16 cellular contexts compared by ENCODE assay signal in the genomic region with DNA sequence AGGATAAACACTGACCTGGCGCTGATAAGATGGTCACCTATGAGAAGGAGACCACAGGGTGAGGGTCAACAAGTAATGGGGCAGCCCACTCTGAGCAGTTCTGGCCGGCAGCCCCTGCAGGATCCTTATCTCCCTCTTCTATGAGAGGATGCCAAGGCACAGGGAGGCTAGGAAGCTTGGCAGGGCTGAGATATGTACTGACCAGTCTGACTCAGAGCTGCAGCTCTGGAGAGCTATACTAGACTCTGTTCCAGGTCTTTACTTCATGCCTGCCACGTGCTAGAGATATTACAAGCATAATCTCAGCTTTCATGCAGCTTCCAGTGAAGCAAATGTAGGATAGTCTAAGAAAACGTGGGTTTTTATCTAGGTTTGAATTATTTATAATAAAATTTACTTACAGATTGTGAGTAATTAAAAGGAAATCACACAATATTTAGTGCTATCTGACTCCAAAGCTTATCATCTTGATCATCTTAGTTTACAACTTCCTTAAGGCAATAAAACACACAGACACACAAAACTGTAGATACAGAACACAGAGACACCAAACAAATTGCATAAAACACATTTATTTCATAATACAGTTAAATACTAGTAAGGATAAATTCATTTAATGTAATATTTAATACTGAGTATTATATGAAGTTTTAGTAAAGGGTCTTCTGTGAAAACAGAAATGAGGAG. TPM values are rescaled to one million over a fixed set of nuclear protein-coding genes. Genes with fewer than 3 reads are reported as not detected.
DNase-seq lines count a peak whose midpoint lies in the region; ATAC-seq and TF ChIP-seq lines count a peak whose summit lies in the region.
"Had no signal": no experiment of that assay in that cellular context is flagged by ENCODE, and none has a peak within 500 bp of the region (broad histone marks: within the 10 kb centered on the region; RNA-seq: fewer than 3 reads in every experiment).

No MANE protein-coding gene starts in this region.

- DNase-seq in MCF 10A (ENCODE audit: unreplicated experiment) (no peak), mammary epithelial cell (no peak), brain microvascular endothelial cell (peak; percentile 48), mesenchymal stem cell (peak; percentile 55), aorta (peak in 1 of 2 donors; percentile 60), putamen (ENCODE audit: low spot score) (no peak), BE2C (no peak), chondrocyte (ENCODE audit: low spot score) (no peak)
- DNase-seq: activated effector memory CD4-positive, alpha-beta T cell treated with anti-CD3 and anti-CD28 coated beads, Interleukin-2, amount 50 U/mL, for 16 hours; effector CD8-positive, alpha-beta T cell; NCI-H2029; stimulated activated naive CD4-positive, alpha-beta T cell; WERI-Rb-1 had no signal

- H3K4me3 Mint-ChIP-seq in MCF 10A (ENCODE audit: unreplicated experiment) (no peak overlapping the region), chondrocyte (ENCODE audit: unreplicated experiment) (no peak overlapping the region)
- H3K4me3 Mint-ChIP-seq: natural killer cell treated with Interleukin-12 subunit alpha and Interleukin-12 subunit beta and Interleukin-15 and Interleukin-18, amount 100 ng/mL, for 72 hours had no signal

- H4K20me1 ChIP-seq in mammary epithelial cell (ENCODE audit: insufficient read depth, low read length), result no peaks in the 10 kb centered on the region

- POLR2A ChIA-PET in MCF 10A (lab: Yijun Ruan, JAX), result interaction anchor here (0.7 to 0.9 kb wide), 2 partner anchors 29 to 318 kb away, joined by 3 read pairs; a partner anchor contains a TSS

- no peak overlapping the region for H2AK5ac ChIP-seq in mesenchymal stem cell (ENCODE audit: low read length, severe bottlenecking)

- H3K9me3 ChIP-seq in mammary epithelial cell (replicated peaks; ENCODE audit: insufficient read depth, low read length), result no peaks in the 10 kb centered on the region
- no peaks in the 10 kb centered on the region for H3K9me3 ChIP-seq in mesenchymal stem cell (ENCODE audit: control insufficient read depth, low read length)
- no peaks in the 10 kb centered on the region for H3K9me3 ChIP-seq in aorta (ENCODE audit: control insufficient read depth, low read length)
- no peaks in the 10 kb centered on the region for H3K9me3 ChIP-seq in BE2C
- H3K9me3 ChIP-seq: BLaER1 had no signal

- H3K9me3 Mint-ChIP-seq in MCF 10A (ENCODE audit: unreplicated experiment), result no peaks in the 10 kb centered on the region
- no peaks in the 10 kb centered on the region for H3K9me3 Mint-ChIP-seq in chondrocyte (ENCODE audit: low read depth)
- H3K9me3 Mint-ChIP-seq: natural killer cell treated with Interleukin-12 subunit alpha and Interleukin-12 subunit beta and Interleukin-15 and Interleukin-18, amount 100 ng/mL, for 72 hours had no signal

- H3K79me2 ChIP-seq in mammary epithelial cell (ENCODE audit: insufficient read depth, low read length), result no peaks in the 10 kb centered on the region

- H3K14ac ChIP-seq in mesenchymal stem cell (ENCODE audit: low read length in 2 of 2), result no peak overlapping the region

- H3K4me3 ChIP-seq in mammary epithelial cell (replicated peaks in 1 of 3; ENCODE audit: insufficient read depth in 1 of 3, low read depth in 2 of 3, low read length in 3 of 3) (no peak overlapping the region), brain microvascular endothelial cell (ENCODE audit: low read depth, low read length) (no peak overlapping the region), mesenchymal stem cell (ENCODE audit: insufficient read depth in 1 of 2, low read depth in 1 of 2, low read length in 2 of 2) (no peak overlapping the region), aorta (ENCODE audit: low read length in 2 of 2) (no peak overlapping the region), BE2C (ENCODE audit: low read depth, low read length) (no peak overlapping the region)
- H3K4me3 ChIP-seq: BLaER1 had no signal

- H2AFZ ChIP-seq in mammary epithelial cell (ENCODE audit: low read depth, low read length) (no peak overlapping the region), mesenchymal stem cell (ENCODE audit: low read depth, low read length) (no peak overlapping the region)

- H2BK12ac ChIP-seq in mesenchymal stem cell (ENCODE audit: low read length in 2 of 2), result no peak overlapping the region

- H3K4me1 Mint-ChIP-seq in MCF 10A (ENCODE audit: insufficient read depth, unreplicated experiment), result no peaks in the 10 kb centered on the region
- no peaks in the 10 kb centered on the region for H3K4me1 Mint-ChIP-seq in chondrocyte (ENCODE audit: low read depth)

- no peaks in the 10 kb centered on the region for H3K27me3 Mint-ChIP-seq in MCF 10A (ENCODE audit: insufficient read depth, unreplicated experiment)
- no peaks in the 10 kb centered on the region for H3K27me3 Mint-ChIP-seq in chondrocyte (ENCODE audit: low read depth)
- H3K27me3 Mint-ChIP-seq: natural killer cell treated with Interleukin-12 subunit alpha and Interleukin-12 subunit beta and Interleukin-15 and Interleukin-18, amount 100 ng/mL, for 72 hours had no signal

- H2BK5ac ChIP-seq in mesenchymal stem cell (ENCODE audit: low read depth, low read length, poor library complexity, severe bottlenecking), result no peak overlapping the region

- WGBS in mammary epithelial cell (ENCODE audit: low coverage, missing lambda C conversion rate), result 56% methylated on average over 4 of the region's 4 CpGs
- WGBS in mesenchymal stem cell, result 75% methylated on average over 2 of the region's 4 CpGs
- WGBS in aorta, 2 donors, result 23 to 29% methylated on average over 4 of the region's 4 CpGs

- peaks cover 2% of the 10 kb centered on the region for H3K36me3 ChIP-seq in mammary epithelial cell (ENCODE audit: insufficient read depth, low read length)
- peaks cover 27% of the 10 kb centered on the region for H3K36me3 ChIP-seq in brain microvascular endothelial cell (replicated peaks)
- peaks cover 36 to 69% of the 10 kb centered on the region in 2 experiments for H3K36me3 ChIP-seq in mesenchymal stem cell (ENCODE audit: control insufficient read depth in 1 of 2, insufficient read depth in 2 of 2, low read depth in 1 of 2, low read length in 2 of 2)
- peaks cover 6 to 17% of the 10 kb centered on the region in 2 donors for H3K36me3 ChIP-seq in aorta (ENCODE audit: control insufficient read depth in 1 of 2, insufficient read depth in 2 of 2, low read length in 1 of 2)
- H3K36me3 ChIP-seq in BE2C, result peaks cover 18% of the 10 kb centered on the region

- H3K27me3 ChIP-seq in mammary epithelial cell (ENCODE audit: insufficient read depth, low read length) (no peaks in the 10 kb centered on the region), brain microvascular endothelial cell (replicated peaks) (no peaks in the 10 kb centered on the region), mesenchymal stem cell (ENCODE audit: control insufficient read depth in 1 of 2, insufficient read depth in 1 of 2, low read length in 2 of 2) (no peaks in the 10 kb centered on the region), aorta (ENCODE audit: control insufficient read depth in 1 of 2, insufficient read depth in 2 of 2, low read length in 1 of 2) (no peaks in the 10 kb centered on the region), BE2C (no peaks in the 10 kb centered on the region)
- H3K27me3 ChIP-seq: BLaER1 had no signal

- peak; percentile 83 for ATAC-seq in aorta (ENCODE audit: low FRiP score)
- ATAC-seq: natural killer cell treated with Interleukin-12 subunit alpha and Interleukin-12 subunit beta and Interleukin-15 and Interleukin-18, amount 100 ng/mL, for 72 hours; Panc1 had no signal

- no peak overlapping the region for H3K18ac ChIP-seq in mesenchymal stem cell (ENCODE audit: low read depth in 1 of 2, low read length in 2 of 2)

- H3K79me1 ChIP-seq in mesenchymal stem cell (replicated peaks; ENCODE audit: low read length, poor library complexity, severe bottlenecking), result peaks cover 15% of the 10 kb centered on the region

- in situ Hi-C loops in mammary epithelial cell (cut with MboI; ENCODE audit: low sequenced_read_pairs in 2 of 2) (no loop called here), brain microvascular endothelial cell (cut with HindIII; ENCODE audit: low pct_ligation_motif_present, low sequenced_read_pairs) (no loop called here)

- H4K91ac ChIP-seq in mesenchymal stem cell (ENCODE audit: low read length), result no peak overlapping the region

- H2BK15ac ChIP-seq in mesenchymal stem cell (ENCODE audit: low read depth, poor library complexity, severe bottlenecking), result no peak overlapping the region

- H3K4ac ChIP-seq in mesenchymal stem cell (ENCODE audit: low read depth in 1 of 2, low read length in 2 of 2), result no peak overlapping the region

- H3K4me2 ChIP-seq in mammary epithelial cell (ENCODE audit: insufficient read depth, low read depth, low read length), result no peak overlapping the region
- no peak overlapping the region for H3K4me2 ChIP-seq in mesenchymal stem cell (ENCODE audit: low read length, poor library complexity, severe bottlenecking)
- H3K4me2 ChIP-seq: BLaER1 had no signal

- H2BK120ac ChIP-seq in mesenchymal stem cell (ENCODE audit: low read depth, low read length), result no peak overlapping the region

- no peak for TF ChIP-seq CTCF in MCF 10A (IDR thresholded peaks at IDR 0.05; ENCODE audit: unreplicated experiment)
- no peak for TF ChIP-seq CTCF in mammary epithelial cell (conservative IDR thresholded peaks at IDR 0.05 in 1 of 2, IDR thresholded peaks at IDR 0.05 in 1 of 2; ENCODE audit: extremely low read depth in 1 of 2, insufficient read depth in 1 of 2, low read depth in 1 of 2, low read length in 2 of 2)
- no peak for TF ChIP-seq CTCF in brain microvascular endothelial cell (IDR thresholded peaks at IDR 0.05; ENCODE audit: low read depth, low read length, missing control alignments)
- no peak for TF ChIP-seq CTCF in BE2C (IDR thresholded peaks at IDR 0.05; ENCODE audit: low read depth, low read length)
- no peak for TF ChIP-seq CTCF in chondrocyte (IDR thresholded peaks at IDR 0.05)

- H3K27ac ChIP-seq in mammary epithelial cell (ENCODE audit: insufficient read depth, low read depth, low read length), result no peak overlapping the region
- H3K27ac ChIP-seq in brain microvascular endothelial cell, result no peak overlapping the region
- no peak overlapping the region for H3K27ac ChIP-seq in mesenchymal stem cell (ENCODE audit: low read length, poor library complexity, severe bottlenecking)
- peak overlapping the region in 1 of 2 donors; percentile 54 for H3K27ac ChIP-seq in aorta (ENCODE audit: low read depth in 1 of 2, low read length in 2 of 2)
- H3K27ac ChIP-seq: BLaER1, WERI-Rb-1 had no signal

- H3K23ac ChIP-seq in mesenchymal stem cell (ENCODE audit: low read length in 2 of 2), result no peak overlapping the region

- H3K4me1 ChIP-seq in mammary epithelial cell (ENCODE audit: insufficient read depth, low read length), result no peaks in the 10 kb centered on the region
- peaks cover 6% of the 10 kb centered on the region for H3K4me1 ChIP-seq in mesenchymal stem cell (ENCODE audit: control insufficient read depth, insufficient read depth, low read depth, low read length)
- H3K4me1 ChIP-seq in aorta (ENCODE audit: control insufficient read depth in 1 of 2, insufficient read depth in 2 of 2, low read length in 2 of 2), result no peaks in the 10 kb centered on the region
- H3K4me1 ChIP-seq in BE2C, result no peaks in the 10 kb centered on the region
- H3K4me1 ChIP-seq: BLaER1 had no signal

- H4K8ac ChIP-seq in mesenchymal stem cell (ENCODE audit: low read length), result no peak overlapping the region

- no TSS peak for BruUV-seq in MCF 10A (replicated peaks; lab: Mats Ljungman, UMichigan)
- BruUV-seq in mammary epithelial cell (replicated peaks; lab: Mats Ljungman, UMichigan), result no TSS peak

- no peak overlapping the region for H3K9ac ChIP-seq in mammary epithelial cell (ENCODE audit: insufficient read depth, low read length)
- peak overlapping the region; percentile 53 for H3K9ac ChIP-seq in mesenchymal stem cell (ENCODE audit: low read length)
- H3K9ac ChIP-seq: BLaER1 had no signal

- intact Hi-C loops in MCF 10A (cut with micrococcal nuclease) (no loop called here), mammary epithelial cell (cut with micrococcal nuclease) (no loop called here), aorta (cut with DNase I) (no loop called here)

- dilution Hi-C loops in mammary epithelial cell (cut with HindIII; ENCODE audit: low sequenced_read_pairs), result loop anchor here (5.0 to 10.0 kb wide), 7 partner anchors 33 to 421 kb away; a partner anchor contains a TSS

- H3K27ac Mint-ChIP-seq in MCF 10A (ENCODE audit: low read depth, unreplicated experiment) (peak overlapping the region; percentile 49), chondrocyte (ENCODE audit: unreplicated experiment) (no peak overlapping the region)

- CTCF ChIA-PET in MCF 10A (lab: Yijun Ruan, JAX) (interaction anchor here (0.6 to 0.9 kb wide), 2 partner anchors 9 to 48 kb away, joined by 3 read pairs; no protein-coding TSS in a partner anchor), mammary epithelial cell (lab: Charles Lee; ENCODE audit: low non-redundant PET) (no interaction called here)

- peaks cover 60% of the 10 kb centered on the region for H3K36me3 Mint-ChIP-seq in MCF 10A (ENCODE audit: insufficient read depth, unreplicated experiment)
- peaks cover 19% of the 10 kb centered on the region for H3K36me3 Mint-ChIP-seq in chondrocyte (ENCODE audit: low read depth)

RNA-seq across cellular contexts. Expression of a gene that starts 32.3 kb away (rescaled TPM):
- total RNA-seq in MCF 10A (2022) (30.0 and 30.9 TPM in 2 replicates), mammary epithelial cell (10 to 100 TPM; 26.8 to 30.8 TPM), aorta (10 to 100 TPM; 54.3 to 78.0 TPM), chondrocyte (35.4 to 48.6 TPM (median 38.1 TPM) in 3 replicates)
- polyA plus RNA-seq in mammary epithelial cell (16.0 TPM), aorta (10 to 100 TPM in 1 of 2 donors, 1 to 10 TPM in 1; 9.3 to 24.8 TPM)
- 39.9 TPM for polyA minus RNA-seq in mammary epithelial cell
- polyA plus RNA-seq in mesenchymal stem cell (2013, experiment 1 of 2), result 25.2 TPM
- polyA plus RNA-seq in mesenchymal stem cell (2013, experiment 2 of 2), result 24.1 TPM
- 19.4 TPM for polyA plus RNA-seq in BE2C (2012; ENCODE audit: insufficient read depth, insufficient read length, low read depth)

RNA-seq across cellular contexts. Expression of a gene that starts 35.3 kb away (rescaled TPM):
- total RNA-seq in MCF 10A (2022), result 26.1 and 32.5 TPM in 2 replicates
- total RNA-seq in mammary epithelial cell, result 100 to 1,000 TPM in 1 of 2 donors, 10 to 100 TPM in 1; 51.0 to 160 TPM
- 48.4 TPM for polyA plus RNA-seq in mammary epithelial cell
- 46.7 TPM for polyA minus RNA-seq in mammary epithelial cell
- 17.6 TPM for polyA plus RNA-seq in mesenchymal stem cell (2013, experiment 1 of 2)
- polyA plus RNA-seq in mesenchymal stem cell (2013, experiment 2 of 2), result 18.0 TPM
- 10 to 100 TPM; 50.0 to 61.9 TPM for total RNA-seq in aorta
- polyA plus RNA-seq in aorta, result 10 to 100 TPM; 16.5 to 24.7 TPM
- 10.9 TPM for polyA plus RNA-seq in BE2C (2012; ENCODE audit: insufficient read depth, insufficient read length, low read depth)
- 34.8 to 37.6 TPM (median 37.6 TPM) in 3 replicates for total RNA-seq in chondrocyte

Comparison
In these comparisons a context has a peak if more than half of its experiments do, and no peak if none do; other contexts are left out.
1. DNase-seq: peak in brain microvascular endothelial cell (single experiment) and mesenchymal stem cell (single experiment); none in MCF 10A (single experiment), mammary epithelial cell (single experiment), putamen (single experiment), BE2C (single experiment) and chondrocyte (single experiment).